In the genomic region with DNA sequence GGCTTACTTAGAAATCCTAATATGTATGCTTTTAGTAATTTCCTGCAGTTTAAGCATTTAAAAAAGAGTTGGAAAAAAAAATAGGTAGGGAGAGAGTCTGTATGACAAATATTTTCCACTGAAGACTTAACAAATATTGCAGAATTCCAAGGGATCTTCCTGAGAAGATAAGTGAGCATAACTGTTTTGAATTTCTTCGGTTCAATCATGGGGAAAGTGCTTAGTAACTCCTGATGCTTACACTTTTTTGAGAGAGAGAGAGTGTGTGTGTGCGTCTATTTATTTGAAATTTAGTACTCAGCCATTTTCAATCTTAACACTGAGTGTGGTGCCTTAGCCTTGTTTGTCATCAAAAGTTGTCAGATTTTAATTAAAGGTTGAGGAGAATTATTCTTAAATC, we compare ENCODE assay signal across 1 cellular context.
TF ChIP-seq lines count a peak whose summit lies in the region.

No MANE protein-coding gene starts in this region.

TF ChIP-seq in K562, 482 proteins besides CTCF, POLR2A, EP300 and RAD21:
- TF ChIP-seq ZNF785 (CRISPR knock-in tag; IDR thresholded peaks at IDR 0.05) (no peak), ZNF124 (CRISPR knock-in tag; IDR thresholded peaks at IDR 0.05) (no peak), KLF10 (CRISPR knock-in tag; IDR thresholded peaks at IDR 0.05) (no peak), NFE2 (IDR thresholded peaks at IDR 0.05; ENCODE audit: low read depth) (no peak), DIDO1 (tag; IDR thresholded peaks at IDR 0.05; ENCODE audit: low read depth) (no peak), BCLAF1 (IDR thresholded peaks at IDR 0.05; ENCODE audit: borderline replicate concordance in 1 of 2, control insufficient read depth in 1 of 2, low read depth in 2 of 2, low read length in 1 of 2) (no peak), ZNF133 (CRISPR knock-in tag; IDR thresholded peaks at IDR 0.05) (no peak), POLR2H (tag; IDR thresholded peaks at IDR 0.05; ENCODE audit: low read depth) (no peak), ZNF583 (CRISPR knock-in tag; IDR thresholded peaks at IDR 0.05) (no peak), TBP (optimal IDR thresholded peaks at IDR 0.05; ENCODE audit: low read depth, low read length) (no peak), ZNF551 (CRISPR knock-in tag; IDR thresholded peaks at IDR 0.05) (no peak), HEY1 (CRISPR knock-in tag; IDR thresholded peaks at IDR 0.05; ENCODE audit: borderline replicate concordance) (no peak), FOS (IDR thresholded peaks at IDR 0.05; ENCODE audit: extremely low read depth, insufficient read length) (no peak), MAFK (IDR thresholded peaks at IDR 0.05; ENCODE audit: low read length) (no peak)
- TF ChIP-seq, protein P1, sequence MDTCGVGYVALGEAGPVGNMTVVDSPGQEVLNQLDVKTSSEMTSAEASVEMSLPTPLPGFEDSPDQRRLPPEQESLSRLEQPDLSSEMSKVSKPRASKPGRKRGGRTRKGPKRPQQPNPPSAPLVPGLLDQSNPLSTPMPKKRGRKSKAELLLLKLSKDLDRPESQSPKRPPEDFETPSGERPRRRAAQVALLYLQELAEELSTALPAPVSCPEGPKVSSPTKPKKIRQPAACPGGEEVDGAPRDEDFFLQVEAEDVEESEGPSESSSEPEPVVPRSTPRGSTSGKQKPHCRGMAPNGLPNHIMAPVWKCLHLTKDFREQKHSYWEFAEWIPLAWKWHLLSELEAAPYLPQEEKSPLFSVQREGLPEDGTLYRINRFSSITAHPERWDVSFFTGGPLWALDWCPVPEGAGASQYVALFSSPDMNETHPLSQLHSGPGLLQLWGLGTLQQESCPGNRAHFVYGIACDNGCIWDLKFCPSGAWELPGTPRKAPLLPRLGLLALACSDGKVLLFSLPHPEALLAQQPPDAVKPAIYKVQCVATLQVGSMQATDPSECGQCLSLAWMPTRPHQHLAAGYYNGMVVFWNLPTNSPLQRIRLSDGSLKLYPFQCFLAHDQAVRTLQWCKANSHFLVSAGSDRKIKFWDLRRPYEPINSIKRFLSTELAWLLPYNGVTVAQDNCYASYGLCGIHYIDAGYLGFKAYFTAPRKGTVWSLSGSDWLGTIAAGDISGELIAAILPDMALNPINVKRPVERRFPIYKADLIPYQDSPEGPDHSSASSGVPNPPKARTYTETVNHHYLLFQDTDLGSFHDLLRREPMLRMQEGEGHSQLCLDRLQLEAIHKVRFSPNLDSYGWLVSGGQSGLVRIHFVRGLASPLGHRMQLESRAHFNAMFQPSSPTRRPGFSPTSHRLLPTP (IDR thresholded peaks at IDR 0.05; ENCODE audit: borderline replicate concordance, extremely low read depth, insufficient read length) = no peak
- TF ChIP-seq, protein P2, sequence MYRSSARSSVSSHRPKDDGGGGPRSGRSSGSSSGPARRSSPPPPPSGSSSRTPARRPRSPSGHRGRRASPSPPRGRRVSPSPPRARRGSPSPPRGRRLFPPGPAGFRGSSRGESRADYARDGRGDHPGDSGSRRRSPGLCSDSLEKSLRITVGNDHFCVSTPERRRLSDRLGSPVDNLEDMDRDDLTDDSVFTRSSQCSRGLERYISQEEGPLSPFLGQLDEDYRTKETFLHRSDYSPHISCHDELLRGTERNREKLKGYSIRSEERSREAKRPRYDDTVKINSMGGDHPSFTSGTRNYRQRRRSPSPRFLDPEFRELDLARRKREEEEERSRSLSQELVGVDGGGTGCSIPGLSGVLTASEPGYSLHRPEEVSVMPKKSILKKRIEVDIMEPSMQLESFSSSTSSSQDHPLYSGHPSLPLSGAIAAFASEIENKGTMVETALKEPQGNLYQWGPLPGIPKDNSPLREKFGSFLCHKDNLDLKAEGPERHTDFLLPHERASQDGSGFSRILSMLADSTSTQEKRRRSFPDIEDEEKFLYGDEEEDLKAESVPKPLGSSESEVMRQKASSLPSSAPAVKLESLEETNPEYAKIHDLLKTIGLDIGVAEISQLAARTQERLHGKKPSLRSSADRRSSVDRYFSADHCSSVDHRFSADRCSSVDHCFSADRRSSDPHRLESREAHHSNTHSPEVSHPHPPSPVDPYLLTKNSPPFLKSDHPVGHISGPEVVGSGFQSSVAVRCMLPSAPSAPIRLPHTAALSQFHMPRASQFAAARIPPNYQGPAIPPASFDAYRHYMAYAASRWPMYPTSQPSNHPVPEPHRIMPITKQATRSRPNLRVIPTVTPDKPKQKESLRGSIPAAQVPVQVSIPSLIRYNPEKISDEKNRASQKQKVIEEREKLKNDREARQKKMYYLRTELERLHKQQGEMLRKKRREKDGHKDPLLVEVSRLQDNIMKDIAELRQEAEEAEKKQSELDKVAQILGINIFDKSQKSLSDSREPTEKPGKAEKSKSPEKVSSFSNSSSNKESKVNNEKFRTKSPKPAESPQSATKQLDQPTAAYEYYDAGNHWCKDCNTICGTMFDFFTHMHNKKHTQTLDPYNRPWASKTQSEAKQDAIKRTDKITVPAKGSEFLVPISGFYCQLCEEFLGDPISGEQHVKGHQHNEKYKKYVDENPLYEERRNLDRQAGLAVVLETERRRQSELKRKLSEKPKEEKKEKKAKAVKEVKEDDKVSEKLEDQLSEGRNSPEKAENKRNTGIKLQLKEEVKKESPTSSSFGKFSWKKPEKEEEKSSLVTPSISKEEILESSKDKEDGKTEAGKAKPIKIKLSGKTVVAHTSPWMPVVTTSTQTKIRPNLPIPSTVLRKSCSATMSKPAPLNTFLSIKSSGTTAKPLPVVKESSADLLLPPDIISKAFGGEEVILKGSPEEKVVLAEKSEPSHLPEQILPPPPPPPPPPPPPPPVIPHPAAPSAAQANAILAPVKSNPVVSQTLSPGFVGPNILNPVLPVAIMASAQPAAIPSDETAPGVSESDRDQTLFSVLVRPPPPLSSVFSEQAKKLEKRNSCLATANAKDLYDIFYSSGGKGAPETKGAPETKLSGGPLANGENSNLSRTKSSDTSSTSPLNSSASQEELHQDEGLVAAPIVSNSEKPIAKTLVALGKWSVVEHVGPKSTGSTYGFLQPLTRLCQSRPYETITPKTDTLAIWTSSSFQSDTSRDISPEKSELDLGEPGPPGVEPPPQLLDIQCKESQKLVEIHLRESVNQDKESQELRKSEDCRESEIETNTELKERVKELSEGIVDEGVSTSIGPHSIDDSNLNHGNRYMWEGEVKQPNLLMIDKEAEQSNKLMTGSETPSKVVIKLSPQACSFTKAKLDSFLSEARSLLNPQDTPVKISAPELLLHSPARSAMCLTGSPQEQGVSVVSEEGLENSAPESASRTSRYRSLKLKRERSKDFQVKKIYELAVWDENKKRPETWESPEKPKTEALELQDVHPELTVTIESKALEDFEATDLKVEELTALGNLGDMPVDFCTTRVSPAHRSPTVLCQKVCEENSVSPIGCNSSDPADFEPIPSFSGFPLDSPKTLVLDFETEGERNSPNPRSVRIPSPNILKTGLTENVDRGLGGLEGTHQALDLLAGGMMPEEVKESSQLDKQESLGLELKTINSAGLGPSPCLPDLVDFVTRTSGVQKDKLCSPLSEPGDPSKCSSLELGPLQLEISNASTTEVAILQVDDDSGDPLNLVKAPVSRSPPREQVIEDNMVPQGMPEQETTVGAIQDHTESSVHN (IDR thresholded peaks at IDR 0.05; ENCODE audit: borderline replicate concordance in 1 of 2, low read depth in 1 of 2) = no peak
TF ChIP-seq in K562: peak in this region for 0.
